In the genomic region with DNA sequence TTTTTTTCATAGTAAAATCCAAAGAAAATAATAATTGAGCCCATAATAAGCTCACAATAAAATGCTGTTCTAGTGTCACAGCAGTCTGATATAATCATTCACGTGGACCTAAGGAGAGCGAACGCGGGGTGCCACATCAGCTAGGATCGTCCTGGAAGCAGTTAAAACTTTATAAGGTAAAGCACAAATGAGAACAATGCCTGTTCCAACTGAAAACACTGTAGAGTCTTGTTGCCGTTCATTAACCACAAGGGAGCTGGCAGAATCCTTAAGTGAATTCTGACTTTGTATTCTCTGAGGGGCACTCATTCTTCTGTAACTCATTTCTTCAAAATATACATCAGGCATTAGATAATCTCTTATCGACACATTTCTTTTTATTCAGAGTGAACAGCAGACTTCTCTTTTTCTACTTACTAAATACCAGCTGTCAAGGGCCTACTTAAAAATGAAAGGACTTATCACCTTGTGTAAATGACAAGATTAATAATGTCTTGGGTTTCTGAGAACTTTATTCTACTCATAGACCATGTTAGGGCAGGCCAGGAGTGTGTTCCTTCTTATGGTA, we compare ENCODE assay signal across 14 cellular contexts.
A peak's percentile ranks its signal among the peaks of the same experiment; 100 is the strongest.
DNase-seq lines count a peak whose midpoint lies in the region; ATAC-seq and TF ChIP-seq lines count a peak whose summit lies in the region.
"Had no signal": no experiment of that assay in that cellular context is flagged by ENCODE, and none has a peak within 500 bp of the region (broad histone marks: within the 10 kb centered on the region; RNA-seq: fewer than 3 reads in every experiment).

No MANE protein-coding gene starts in this region.

- POLR2A ChIA-PET in HEK293 (lab: Yijun Ruan, JAX): no interaction called here

- H3K4me1 ChIP-seq in HEK293 (ENCODE audit: control insufficient read depth, insufficient read depth, low read length) (peaks cover 3% of the 10 kb centered on the region; the same call in 1 of the 2 replicates), gastroesophageal sphincter (peaks cover 0 to 59% (median 0%) of the 10 kb centered on the region in 3 donors), stomach smooth muscle (ENCODE audit: control insufficient read depth, insufficient read depth, low read length) (no peaks in the 10 kb centered on the region)

- no peak overlapping the region for H3K27ac ChIP-seq in HEK293 (ENCODE audit: extremely low read depth, low read depth, low read length)
- H3K27ac ChIP-seq in gastroesophageal sphincter: peak overlapping the region in 3 of 4 donors; percentile 46 to 70 (median 53)
- peak overlapping the region; percentile 56 for H3K27ac ChIP-seq in stomach smooth muscle (ENCODE audit: low read length)

- H3K27me3 ChIP-seq in gastroesophageal sphincter (peaks cover 15% of the 10 kb centered on the region), stomach smooth muscle (ENCODE audit: control insufficient read depth in 1 of 2, insufficient read depth in 2 of 2, low read length in 2 of 2) (peaks cover 0 to 15% of the 10 kb centered on the region in 2 donors)

- H3K36me3 ChIP-seq in HEK293 (ENCODE audit: control insufficient read depth in 2 of 2, insufficient read depth in 1 of 2, low read length in 2 of 2) (no peaks in the 10 kb centered on the region), gastroesophageal sphincter (no peaks in the 10 kb centered on the region), stomach smooth muscle (ENCODE audit: control insufficient read depth in 2 of 2, insufficient read depth in 2 of 2, low read length in 2 of 2) (no peaks in the 10 kb centered on the region)

- 52 to 69% methylated on average over 7 of the region's 7 CpGs for WGBS in gastroesophageal sphincter (ENCODE audit: low coverage in 1 of 2), 2 donors

- TF ChIP-seq EP300 in gastroesophageal sphincter (IDR thresholded peaks at IDR 0.05): no peak

- DNase-seq in RPMI7951 (ENCODE audit: low read depth) (peak; percentile 36), GM10266 (ENCODE audit: extremely low spot score) (no peak), glomerular visceral epithelial cell (ENCODE audit: extremely low spot score) (no peak)
- DNase-seq: ACHN; CD4-positive, CD25-positive, alpha-beta regulatory T cell; DMS79; NCI-H1048; NCI-H748 treated with DMSO at 0.1 percent for 48 hours had no signal

- H3K9me3 ChIP-seq in HEK293 (ENCODE audit: control insufficient read depth, insufficient read depth, low read depth, low read length): no peaks in the 10 kb centered on the region
- H3K9me3 ChIP-seq in gastroesophageal sphincter: no peaks in the 10 kb centered on the region
- H3K9me3 ChIP-seq in stomach smooth muscle (ENCODE audit: control insufficient read depth in 2 of 2, low read length in 2 of 2): no peaks in the 10 kb centered on the region

- ATAC-seq in gastroesophageal sphincter: no peak
- ATAC-seq in HG02571 (IDR thresholded peaks at IDR 0.05; ENCODE audit: unreplicated experiment): no peak
- ATAC-seq: HCT116 had no signal

- CTCF ChIA-PET in HEK293 (lab: Yijun Ruan, JAX): interaction anchor here (0.6 to 1.1 kb wide), 3 partner anchors 10 to 200 kb away, joined by 3 to 5 read pairs (median 4); no protein-coding TSS in a partner anchor

- H3K4me3 ChIP-seq in HEK293 (ENCODE audit: low read depth, low read length): no peak overlapping the region
- H3K4me3 ChIP-seq in gastroesophageal sphincter: peak overlapping the region in 1 of 2 donors; percentile 3
- H3K4me3 ChIP-seq in stomach smooth muscle (ENCODE audit: low read length in 2 of 2): peak overlapping the region in 1 of 2 donors; percentile 23
- H3K4me3 ChIP-seq: K562 had no signal

- TF ChIP-seq CTCF in HEK293 (tag by site-specific recombination; IDR thresholded peaks at IDR 0.05) (no peak), gastroesophageal sphincter (IDR thresholded peaks at IDR 0.05) (no peak), GM10266 (IDR thresholded peaks at IDR 0.05; ENCODE audit: control insufficient read depth, insufficient read depth, low read depth, missing control alignments) (no peak)

- peak overlapping the region in 1 of 2 donors; percentile 7 for H3K9ac ChIP-seq in stomach smooth muscle (ENCODE audit: low read length in 2 of 2)

- TF ChIP-seq POLR2A in gastroesophageal sphincter (IDR thresholded peaks at IDR 0.05): no peak

TF ChIP-seq in HEK293, 187 proteins besides CTCF, POLR2A, EP300 and RAD21 (continues in another document):
- TF ChIP-seq PRDM6 (tag by site-specific recombination; IDR thresholded peaks at IDR 0.05) (peak; percentile 81), SP2 (tag by site-specific recombination; IDR thresholded peaks at IDR 0.05) (no peak), ZNF561 (tag by site-specific recombination; IDR thresholded peaks at IDR 0.05; ENCODE audit: borderline replicate concordance) (no peak), ZFP37 (tag by site-specific recombination; IDR thresholded peaks at IDR 0.05) (no peak), ZNF24 (tag by site-specific recombination; IDR thresholded peaks at IDR 0.05) (no peak), ZNF223 (tag by site-specific recombination; IDR thresholded peaks at IDR 0.05) (no peak), ZBTB48 (tag by site-specific recombination; IDR thresholded peaks at IDR 0.05) (no peak), ZNF214 (tag by site-specific recombination; IDR thresholded peaks at IDR 0.05; ENCODE audit: borderline replicate concordance) (no peak), KLF16 (tag by site-specific recombination; IDR thresholded peaks at IDR 0.05) (no peak), ZNF157 (tag by site-specific recombination; IDR thresholded peaks at IDR 0.05) (no peak), ZSCAN4 (tag by site-specific recombination; IDR thresholded peaks at IDR 0.05) (no peak), MZF1 (tag by site-specific recombination; IDR thresholded peaks at IDR 0.05; ENCODE audit: borderline replicate concordance) (no peak), FEZF1 (tag by site-specific recombination; IDR thresholded peaks at IDR 0.05) (0 out of 2 replicates have a peak, but pooled peaks have one; percentile 25), ZBTB7A (tag by site-specific recombination; IDR thresholded peaks at IDR 0.05; ENCODE audit: low read depth) (no peak), HOXC10 (CRISPR knock-in tag; IDR thresholded peaks at IDR 0.05) (no peak), ZFHX2 (tag by site-specific recombination; conservative IDR thresholded peaks at IDR 0.05) (no peak), ZSCAN30 (tag by site-specific recombination; IDR thresholded peaks at IDR 0.05) (no peak), ZNF280C (tag by site-specific recombination; IDR thresholded peaks at IDR 0.05) (no peak), ZNF404 (tag by site-specific recombination; IDR thresholded peaks at IDR 0.05) (no peak)
- TF ChIP-seq, protein P1, sequence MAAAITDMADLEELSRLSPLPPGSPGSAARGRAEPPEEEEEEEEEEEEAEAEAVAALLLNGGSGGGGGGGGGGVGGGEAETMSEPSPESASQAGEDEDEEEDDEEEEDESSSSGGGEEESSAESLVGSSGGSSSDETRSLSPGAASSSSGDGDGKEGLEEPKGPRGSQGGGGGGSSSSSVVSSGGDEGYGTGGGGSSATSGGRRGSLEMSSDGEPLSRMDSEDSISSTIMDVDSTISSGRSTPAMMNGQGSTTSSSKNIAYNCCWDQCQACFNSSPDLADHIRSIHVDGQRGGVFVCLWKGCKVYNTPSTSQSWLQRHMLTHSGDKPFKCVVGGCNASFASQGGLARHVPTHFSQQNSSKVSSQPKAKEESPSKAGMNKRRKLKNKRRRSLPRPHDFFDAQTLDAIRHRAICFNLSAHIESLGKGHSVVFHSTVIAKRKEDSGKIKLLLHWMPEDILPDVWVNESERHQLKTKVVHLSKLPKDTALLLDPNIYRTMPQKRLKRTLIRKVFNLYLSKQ (tag by site-specific recombination; IDR thresholded peaks at IDR 0.05; ENCODE audit: borderline replicate concordance): no peak
